Comparison of ENCODE assay signal across 24 cellular contexts in genomic region chr7:99521399-99521798, GRCh38.
"Had no signal": no experiment of that assay in that cellular context is flagged by ENCODE, and none has a peak within 500 bp of the region (broad histone marks: within the 10 kb centered on the region; RNA-seq: fewer than 3 reads in every experiment).

No MANE protein-coding gene starts in this region.

- H3K4me3 ChIP-seq: coronary artery, dorsolateral prefrontal cortex, esophagus muscularis mucosa, gastrocnemius medialis, heart right ventricle, left lung, lower lobe of right lung, mucosa of descending colon had no signal

- ATAC-seq: gastrocnemius medialis, heart right ventricle, left cardiac atrium, left lung, left ventricle myocardium superior, lower lobe of right lung, mucosa of descending colon had no signal

- H3K9me3 ChIP-seq: esophagus muscularis mucosa, gastrocnemius medialis, heart right ventricle, left lung, lower lobe of right lung, mucosa of descending colon had no signal

- H3K27me3 ChIP-seq: dorsolateral prefrontal cortex, esophagus muscularis mucosa, gastrocnemius medialis, heart right ventricle, left lung had no signal

- H3K27ac ChIP-seq: coronary artery, dorsolateral prefrontal cortex, esophagus muscularis mucosa, gastrocnemius medialis, heart right ventricle, left lung, lower lobe of right lung had no signal

- DNase-seq: dermis blood vessel endothelial cell; dorsolateral prefrontal cortex; effector CD4-positive, alpha-beta T cell; effector memory CD4-positive, alpha-beta T cell; foreskin fibroblast; foreskin melanocyte; gastrocnemius medialis; glutamatergic neuron; head of caudate nucleus; heart right ventricle; hippocampal formation; left cardiac atrium; left lung; left ventricle myocardium superior; lower lobe of right lung; mesenchymal stem cell; mucosa of descending colon; naive B cell had no signal

- H3K4me1 ChIP-seq: esophagus muscularis mucosa, gastrocnemius medialis, heart right ventricle, left lung, lower lobe of right lung had no signal

- FAIRE-seq: colon, endothelial cell of umbilical vein, islet of Langerhans, keratinocyte had no signal
